In genomic region chr10:117622471-117623184, GRCh38 we compare ENCODE assay signal across 24 cellular contexts.
A peak's percentile ranks its signal among the peaks of the same experiment; 100 is the strongest.
DNase-seq lines count a peak whose midpoint lies in the region; ATAC-seq, FAIRE-seq and TF ChIP-seq lines count a peak whose summit lies in the region.
"Had no signal": no experiment of that assay in that cellular context is flagged by ENCODE, and none has a peak within 500 bp of the region (broad histone marks: within the 10 kb centered on the region; RNA-seq: fewer than 3 reads in every experiment).

No MANE protein-coding gene starts in this region.

- CTCF ChIA-PET in GM12878 (lab: Yijun Ruan, JAX), result interaction anchor here (0.8 to 5.8 kb wide), 6 partner anchors 11 to 125 kb away, joined by 3 to 55 read pairs (median 4); no protein-coding TSS in a partner anchor

- no TSS peak for BruUV-seq in GM12878 (replicated peaks; lab: Mats Ljungman, UMichigan)

- intact Hi-C loops in GM12878 (cut with micrococcal nuclease; ENCODE audit: unreplicated experiment), result no loop called here

- no peaks in the 10 kb centered on the region for H3K36me3 ChIP-seq in GM12878 (ENCODE audit: control insufficient read depth in 2 of 2, insufficient read depth in 2 of 2, low read length in 1 of 2)
- H3K36me3 ChIP-seq in lung (ENCODE audit: control insufficient read depth in 2 of 2, insufficient read depth in 2 of 2, low read length in 2 of 2), result no peaks in the 10 kb centered on the region
- H3K36me3 ChIP-seq: BE2C had no signal

- H3K9me3 ChIP-seq in GM12878 (replicated peaks; ENCODE audit: control insufficient read depth, insufficient read depth, low read length), result no peaks in the 10 kb centered on the region; the same call in 1 of the 3 replicates
- H3K9me3 ChIP-seq in lung (ENCODE audit: control insufficient read depth in 2 of 2, insufficient read depth in 1 of 2, low read length in 1 of 2), result peaks cover 0 to 5% of the 10 kb centered on the region in 2 donors
- H3K9me3 ChIP-seq: BE2C had no signal

- WGBS in GM12878 (ENCODE audit: insufficient coverage, insufficient replicate concordance, low lambda C conversion rate, missing lambda C conversion rate), result 4% methylated on average over 10 of the region's 10 CpGs
- 83 to 91% methylated on average over 10 of the region's 10 CpGs for WGBS in lung, 2 donors

- ATAC-seq in GM12878 (peak; percentile 71), lung (ENCODE audit: insufficient read depth, low FRiP score) (no peak), HG02973 (IDR thresholded peaks at IDR 0.05; ENCODE audit: unreplicated experiment) (no peak)

- no peak for TF ChIP-seq POLR2A in GM12878 (IDR thresholded peaks at IDR 0.05; ENCODE audit: low read depth, low read length)

- H3K4me3 ChIP-seq in GM12878, result no peak overlapping the region
- H3K4me3 ChIP-seq in lung, result no peak overlapping the region
- H3K4me3 ChIP-seq: GM23248 had no signal

- RAD21 ChIA-PET in GM12878 (lab: Charles Lee; ENCODE audit: unreplicated experiment), result interaction anchor here (0.7 to 9.0 kb wide), 13 partner anchors 23 to 405 kb away, joined by 3 to 138 read pairs (median 5); no protein-coding TSS in a partner anchor

- POLR2A ChIA-PET in GM12878 (lab: Charles Lee), result interaction anchor here (1.0 to 6.0 kb wide), 6 partner anchors 20 to 53 kb away, joined by 3 to 56 read pairs (median 4); no protein-coding TSS in a partner anchor

- H4K20me1 ChIP-seq in GM12878 (ENCODE audit: control insufficient read depth, insufficient read depth), result no peaks in the 10 kb centered on the region

- peak in 1 of 2 experiments; percentile 20; a peak in 2 of 4 replicates for TF ChIP-seq EP300 in GM12878 (IDR thresholded peaks at IDR 0.05; ENCODE audit: borderline replicate concordance in 1 of 2, control insufficient read depth in 1 of 2, low read depth in 2 of 2, low read length in 2 of 2)

- no peak for TF ChIP-seq CTCF in GM12878 (IDR thresholded peaks at IDR 0.05 in 2 of 3, conservative IDR thresholded peaks at IDR 0.05 in 1 of 3; ENCODE audit: control insufficient read depth in 2 of 3, extremely low read depth in 1 of 3, insufficient read depth in 1 of 3, low read depth in 3 of 3, low read length in 3 of 3)
- no peak for TF ChIP-seq CTCF in lung (IDR thresholded peaks at IDR 0.05; ENCODE audit: control extremely low read depth, extremely low read depth)

- H3K27me3 ChIP-seq in GM12878 (replicated peaks in 1 of 2; ENCODE audit: control insufficient read depth in 2 of 2, insufficient read depth in 2 of 2, low read length in 1 of 2) (no peaks in the 10 kb centered on the region), lung (ENCODE audit: control insufficient read depth, insufficient read depth) (no peaks in the 10 kb centered on the region)

- no peaks in the 10 kb centered on the region for H3K4me1 ChIP-seq in GM12878 (ENCODE audit: control insufficient read depth, insufficient read depth, low read length)
- H3K4me1 ChIP-seq in lung (ENCODE audit: control insufficient read depth in 2 of 2, insufficient read depth in 2 of 2, low read length in 2 of 2), result no peaks in the 10 kb centered on the region
- H3K4me1 ChIP-seq: BE2C had no signal

- SMC1A ChIA-PET in GM12878 (lab: Charles Lee; ENCODE audit: uncharacterized antibody, unreplicated experiment), result interaction anchor here (0.6 to 9.6 kb wide), 13 partner anchors 10 to 288 kb away, joined by 3 to 300 read pairs (median 5); no protein-coding TSS in a partner anchor

- H3K79me2 ChIP-seq in GM12878 (ENCODE audit: control insufficient read depth, insufficient read depth, low read length), result no peaks in the 10 kb centered on the region

- no peak overlapping the region for H3K9ac ChIP-seq in GM12878 (ENCODE audit: control insufficient read depth, insufficient read depth, low read length)
- H3K9ac ChIP-seq: GM23248 had no signal

- FAIRE-seq in GM12878 (lab: Jason Lieb, UNC), result no peak
- FAIRE-seq: A204.1, GM12891, GM19239, H54 had no signal

- TF ChIP-seq RAD21 in GM12878 (IDR thresholded peaks at IDR 0.05; ENCODE audit: insufficient read depth, low read depth, low read length), result no peak

- H3K27ac ChIP-seq in GM12878 (ENCODE audit: control insufficient read depth, insufficient read depth), result no peak overlapping the region
- H3K27ac ChIP-seq in lung (ENCODE audit: low read depth in 1 of 2, low read length in 1 of 2), result no peak overlapping the region
- H3K27ac ChIP-seq: GM23248, HL-60 had no signal

- in situ Hi-C loops in GM12878 (cut with MboI), result no loop called here

- no peak overlapping the region for H3K4me2 ChIP-seq in GM12878 (ENCODE audit: control insufficient read depth, insufficient read depth)

- no peak overlapping the region for H2AFZ ChIP-seq in GM12878 (ENCODE audit: control insufficient read depth, low read depth, low read length)
- H2AFZ ChIP-seq: GM23248 had no signal

- DNase-seq in GM12878 (ENCODE audit: low read depth, low spot score), result no peak
- peak; percentile 16 for DNase-seq in ecto neural progenitor cell (ENCODE audit: low spot score)
- DNase-seq in lung (ENCODE audit: low spot score), result peak; percentile 14
- DNase-seq in ureter (ENCODE audit: low spot score), result peak; percentile 27
- DNase-seq in stimulated activated CD4-positive, alpha-beta T cell treated with anti-CD3 and anti-CD28 coated beads, Interleukin-12 subunit alpha, Interleukin-12 subunit beta, amount 100 ng/mL, for 4 hours, result no peak
- DNase-seq: ACHN; BE2C; C1 segment of cervical spinal cord; CD4-positive, CD25-positive, alpha-beta regulatory T cell; CD8-positive, alpha-beta memory T cell; COR-L47; DMS 273 treated with DMSO at 0.1 percent for 48 hours; DMS53; DND-41; EL; GM23248; HCEC 1CT; IMR-90 had no signal

TF ChIP-seq in GM12878, 131 proteins besides CTCF, POLR2A, EP300 and RAD21 (continues in another document):
- TF ChIP-seq POLR2AphosphoS2 (IDR thresholded peaks at IDR 0.05; ENCODE audit: low read depth, low read length) (no peak), BCL11A (IDR thresholded peaks at IDR 0.05; ENCODE audit: low read depth, low read length) (no peak), GATAD2B (conservative IDR thresholded peaks at IDR 0.05; ENCODE audit: low read depth) (peak; percentile 51; the same call in 1 of the 2 replicates), NR2C1 (IDR thresholded peaks at IDR 0.05) (no peak), MEF2B (IDR thresholded peaks at IDR 0.05; ENCODE audit: partially characterized antibody, poor library complexity, severe bottlenecking) (peak; percentile 93), MTA3 (IDR thresholded peaks at IDR 0.05; ENCODE audit: borderline replicate concordance, low read length) (no peak), RCOR1 (conservative IDR thresholded peaks at IDR 0.05; ENCODE audit: low read depth, low read length) (no peak), SP1 (IDR thresholded peaks at IDR 0.05; ENCODE audit: low read depth, low read length) (no peak), ZNF592 (IDR thresholded peaks at IDR 0.05) (no peak), ZNF217 (IDR thresholded peaks at IDR 0.05) (0 out of 2 replicates have a peak, but pooled peaks have one; percentile 34), SMARCA5 (IDR thresholded peaks at IDR 0.05) (no peak), FOS (IDR thresholded peaks at IDR 0.05; ENCODE audit: borderline replicate concordance, extremely low read depth, insufficient read length) (no peak), BHLHE40 (IDR thresholded peaks at IDR 0.05; ENCODE audit: borderline replicate concordance in 1 of 2, low read depth in 2 of 2, low read length in 1 of 2) (no peak), NFXL1 (IDR thresholded peaks at IDR 0.05; ENCODE audit: borderline replicate concordance) (no peak), FOXK2 (IDR thresholded peaks at IDR 0.05) (no peak)

Comparison
In these comparisons a context has a peak if more than half of its experiments do, and no peak if none do; other contexts are left out.
1. DNase-seq: peak in ecto neural progenitor cell (single experiment), lung (single experiment) and ureter (single experiment); none in GM12878 (single experiment) and stimulated activated CD4-positive, alpha-beta T cell treated with anti-CD3 and anti-CD28 coated beads, Interleukin-12 subunit alpha, Interleukin-12 subunit beta, amount 100 ng/mL, for 4 hours (single experiment).